Comparison of ENCODE assay signal across 1 cellular context in genomic region chr1:12203216-12204007, GRCh38.
TF ChIP-seq lines count a peak whose summit lies in the region.

No MANE protein-coding gene starts in this region.

TF ChIP-seq in HepG2, 621 proteins besides CTCF, POLR2A, EP300 and RAD21:
- TF ChIP-seq HNRNPL (IDR thresholded peaks at IDR 0.05; ENCODE audit: low read depth, low read length) (0 out of 2 replicates have a peak, but pooled peaks have one; percentile 28), ZSCAN29 (CRISPR knock-in tag; conservative IDR thresholded peaks at IDR 0.05) (no peak), HDAC2 (CRISPR knock-in tag; IDR thresholded peaks at IDR 0.05) (no peak), KAT2B (IDR thresholded peaks at IDR 0.05; ENCODE audit: borderline replicate concordance, low read depth, low read length) (no peak)
